ENCODE assay signal across 1 cellular context in the genomic region with DNA sequence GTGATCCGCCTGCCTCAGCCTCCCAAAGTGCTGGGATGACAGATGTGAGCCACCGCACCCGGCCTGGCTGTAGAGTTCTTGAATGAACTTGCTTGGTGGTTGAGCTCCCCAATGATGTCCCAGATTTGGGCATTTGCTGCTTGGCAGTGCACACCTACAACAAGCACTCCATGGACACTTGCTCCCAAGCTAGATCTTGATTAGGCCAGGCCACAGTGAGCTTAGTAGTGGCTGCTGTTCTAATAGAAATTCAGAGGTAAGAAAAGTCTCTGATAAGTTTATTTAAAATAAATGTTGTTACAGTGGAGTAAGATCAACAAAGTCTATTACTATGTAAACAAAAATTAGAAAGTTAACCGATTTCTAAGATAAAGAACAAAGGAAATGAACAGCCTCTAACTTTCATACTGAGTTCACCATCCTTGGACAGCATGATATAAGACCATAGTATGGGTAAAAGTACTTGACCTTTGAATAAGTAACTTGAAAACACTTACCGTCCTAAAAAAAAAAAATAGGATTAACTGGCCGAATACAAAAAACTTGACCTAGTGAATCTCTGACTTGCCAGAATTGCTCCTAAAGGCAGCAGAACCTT.
TF ChIP-seq lines count a peak whose summit lies in the region.

No MANE protein-coding gene starts in this region.

TF ChIP-seq in IMR-90, 13 proteins besides CTCF, POLR2A, EP300 and RAD21:
- TF ChIP-seq CHD1 (IDR thresholded peaks at IDR 0.05; ENCODE audit: low read depth, low read length) = no peak
- no peak for TF ChIP-seq RFX5 (IDR thresholded peaks at IDR 0.05; ENCODE audit: low read depth, low read length)
- TF ChIP-seq MXI1 (IDR thresholded peaks at IDR 0.05; ENCODE audit: borderline replicate concordance, low read depth, low read length) = no peak
- TF ChIP-seq FOS (IDR thresholded peaks at IDR 0.05; ENCODE audit: low read depth, low read length) = no peak
- TF ChIP-seq, protein P1, sequence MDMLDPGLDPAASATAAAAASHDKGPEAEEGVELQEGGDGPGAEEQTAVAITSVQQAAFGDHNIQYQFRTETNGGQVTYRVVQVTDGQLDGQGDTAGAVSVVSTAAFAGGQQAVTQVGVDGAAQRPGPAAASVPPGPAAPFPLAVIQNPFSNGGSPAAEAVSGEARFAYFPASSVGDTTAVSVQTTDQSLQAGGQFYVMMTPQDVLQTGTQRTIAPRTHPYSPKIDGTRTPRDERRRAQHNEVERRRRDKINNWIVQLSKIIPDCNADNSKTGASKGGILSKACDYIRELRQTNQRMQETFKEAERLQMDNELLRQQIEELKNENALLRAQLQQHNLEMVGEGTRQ (IDR thresholded peaks at IDR 0.05; ENCODE audit: low read depth, low read length) = no peak
- TF ChIP-seq, protein P2, sequence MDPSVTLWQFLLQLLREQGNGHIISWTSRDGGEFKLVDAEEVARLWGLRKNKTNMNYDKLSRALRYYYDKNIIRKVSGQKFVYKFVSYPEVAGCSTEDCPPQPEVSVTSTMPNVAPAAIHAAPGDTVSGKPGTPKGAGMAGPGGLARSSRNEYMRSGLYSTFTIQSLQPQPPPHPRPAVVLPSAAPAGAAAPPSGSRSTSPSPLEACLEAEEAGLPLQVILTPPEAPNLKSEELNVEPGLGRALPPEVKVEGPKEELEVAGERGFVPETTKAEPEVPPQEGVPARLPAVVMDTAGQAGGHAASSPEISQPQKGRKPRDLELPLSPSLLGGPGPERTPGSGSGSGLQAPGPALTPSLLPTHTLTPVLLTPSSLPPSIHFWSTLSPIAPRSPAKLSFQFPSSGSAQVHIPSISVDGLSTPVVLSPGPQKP (IDR thresholded peaks at IDR 0.05; ENCODE audit: borderline replicate concordance, low read depth, low read length) = no peak
- no peak for TF ChIP-seq SMC3 (IDR thresholded peaks at IDR 0.05; ENCODE audit: low read depth, low read length)
- TF ChIP-seq RCOR1 (IDR thresholded peaks at IDR 0.05; ENCODE audit: insufficient replicate concordance, low read length) = no peak
- TF ChIP-seq MAFK (IDR thresholded peaks at IDR 0.05; ENCODE audit: low read depth, low read length) = no peak
- TF ChIP-seq NFE2L2 (IDR thresholded peaks at IDR 0.05; ENCODE audit: low read depth, low read length) = no peak
- no peak for TF ChIP-seq BHLHE40 (IDR thresholded peaks at IDR 0.05; ENCODE audit: low read depth, low read length)
- no peak for TF ChIP-seq CEBPB (IDR thresholded peaks at IDR 0.05; ENCODE audit: low read depth, low read length)
